ENCODE assay signal across 8 cellular contexts in genomic region chr19:36605839-36606478, GRCh38. TPM values are rescaled to one million over a fixed set of nuclear protein-coding genes. Genes with fewer than 3 reads are reported as not detected.
DNase-seq lines count a peak whose midpoint lies in the region; ATAC-seq lines count a peak whose summit lies in the region.

No MANE protein-coding gene starts in this region.

- no peaks in the 10 kb centered on the region for H3K9me3 ChIP-seq in thymus (ENCODE audit: control insufficient read depth)

- H3K27ac ChIP-seq in thymus (ENCODE audit: low read depth) = peak overlapping the region; percentile 96

- H3K4me1 Mint-ChIP-seq in activated naive CD8-positive, alpha-beta T cell treated with anti-CD3 and anti-CD28 coated beads, Interleukin-2, amount 50 U/mL, for 24 hours = peaks cover 18% of the 10 kb centered on the region

- ATAC-seq in HG03097 (IDR thresholded peaks at IDR 0.05; ENCODE audit: low FRiP score, unreplicated experiment) = peak; percentile 14
- no peak for ATAC-seq in activated naive CD8-positive, alpha-beta T cell treated with anti-CD3 and anti-CD28 coated beads, Interleukin-2, amount 50 U/mL, for 24 hours

- WGBS in thymus = 8% methylated on average over 2 of the region's 2 CpGs

- peaks cover 2% of the 10 kb centered on the region for H3K27me3 Mint-ChIP-seq in activated naive CD8-positive, alpha-beta T cell treated with anti-CD3 and anti-CD28 coated beads, Interleukin-2, amount 50 U/mL, for 24 hours

- no peaks in the 10 kb centered on the region for H3K36me3 ChIP-seq in thymus (ENCODE audit: control insufficient read depth, insufficient read depth)

- peak overlapping the region; percentile 94 for H3K4me3 Mint-ChIP-seq in activated naive CD8-positive, alpha-beta T cell treated with anti-CD3 and anti-CD28 coated beads, Interleukin-2, amount 50 U/mL, for 24 hours

- H3K9me3 Mint-ChIP-seq in activated naive CD8-positive, alpha-beta T cell treated with anti-CD3 and anti-CD28 coated beads, Interleukin-2, amount 50 U/mL, for 24 hours = peaks cover 32% of the 10 kb centered on the region

- H3K4me1 ChIP-seq in thymus (ENCODE audit: control insufficient read depth, insufficient read depth, low read length) = peaks cover 6% of the 10 kb centered on the region

- H3K4me3 ChIP-seq in thymus (ENCODE audit: low read length) = peak overlapping the region; percentile 81

- peak; percentile 54 for DNase-seq in G401 (ENCODE audit: low spot score)
- DNase-seq in activated naive CD8-positive, alpha-beta T cell treated with anti-CD3 and anti-CD28 coated beads, Interleukin-2, amount 50 U/mL, for 24 hours = no peak
- DNase-seq in kidney glomerular epithelial cell (lab: John Stamatoyannopoulos, UW) = peak; percentile 67
- no peak for DNase-seq in stimulated activated CD4-positive, alpha-beta T cell treated with anti-CD3 and anti-CD28 coated beads, Interleukin-4, amount 100 ng/mL, for 1 hour
- no peak for DNase-seq in AG08396 (ENCODE audit: low spot score)
- no peak for DNase-seq in H4 (ENCODE audit: low spot score)

- H3K27ac Mint-ChIP-seq in activated naive CD8-positive, alpha-beta T cell treated with anti-CD3 and anti-CD28 coated beads, Interleukin-2, amount 50 U/mL, for 24 hours = peak overlapping the region; percentile 95

- in situ Hi-C loops in G401 (cut with HindIII; ENCODE audit: low sequenced_read_pairs) = no loop called here

- H3K36me3 Mint-ChIP-seq in activated naive CD8-positive, alpha-beta T cell treated with anti-CD3 and anti-CD28 coated beads, Interleukin-2, amount 50 U/mL, for 24 hours (ENCODE audit: low read depth) = peaks cover 56% of the 10 kb centered on the region

- H3K27me3 ChIP-seq in thymus (ENCODE audit: control insufficient read depth, insufficient read depth) = no peaks in the 10 kb centered on the region

RNA-seq across cellular contexts. Expression of gene ZNF382, which starts 0.8 kb away (rescaled TPM):
- 5.7 and 16.4 TPM in 2 replicates for total RNA-seq in G401 (2014; rRNA removed; shearing (Covaris generic))
- 3.9 TPM for polyA plus RNA-seq in thymus
- total RNA-seq in H4 (2014; rRNA removed; shearing (Covaris generic)) = 0.06 and 0.21 TPM in 2 replicates

RNA-seq across cellular contexts. Expression of gene ZNF529, which starts 32.9 kb away (rescaled TPM):
- total RNA-seq in G401 (2014; rRNA removed; shearing (Covaris generic)) = 7.8 and 8.9 TPM in 2 replicates
- 18.6 TPM for polyA plus RNA-seq in thymus
- total RNA-seq in H4 (2014; rRNA removed; shearing (Covaris generic)) = 2.7 and 3.7 TPM in 2 replicates

Comparison
In these comparisons a context has a peak if more than half of its experiments do, and no peak if none do; other contexts are left out.
1. DNase-seq: peak in G401 (single experiment) and kidney glomerular epithelial cell (single experiment); none in activated naive CD8-positive, alpha-beta T cell treated with anti-CD3 and anti-CD28 coated beads, Interleukin-2, amount 50 U/mL, for 24 hours (single experiment), stimulated activated CD4-positive, alpha-beta T cell treated with anti-CD3 and anti-CD28 coated beads, Interleukin-4, amount 100 ng/mL, for 1 hour (single experiment), AG08396 (single experiment) and H4 (single experiment).